Comparison of ENCODE assay signal across 12 cellular contexts in genomic region chr22:27798526-27799333, GRCh38. TPM values are rescaled to one million over a fixed set of nuclear protein-coding genes. Genes with fewer than 3 reads are reported as not detected.
DNase-seq lines count a peak whose midpoint lies in the region; ATAC-seq and TF ChIP-seq lines count a peak whose summit lies in the region.
"Had no signal": no experiment of that assay in that cellular context is flagged by ENCODE, and none has a peak within 500 bp of the region (broad histone marks: within the 10 kb centered on the region; RNA-seq: fewer than 3 reads in every experiment).

No MANE protein-coding gene starts in this region.

- no peaks in the 10 kb centered on the region for H3K27me3 ChIP-seq in mesenchymal stem cell (ENCODE audit: control insufficient read depth in 1 of 2, insufficient read depth in 1 of 2, low read length in 2 of 2)
- no peaks in the 10 kb centered on the region for H3K27me3 ChIP-seq in tibial artery
- H3K27me3 ChIP-seq: MG63 had no signal

- H2BK15ac ChIP-seq in mesenchymal stem cell (ENCODE audit: low read depth, poor library complexity, severe bottlenecking) = peak overlapping the region; percentile 41

- no peak overlapping the region for H2AK5ac ChIP-seq in mesenchymal stem cell (ENCODE audit: low read length, severe bottlenecking)

- H2BK5ac ChIP-seq in mesenchymal stem cell (ENCODE audit: low read depth, low read length, poor library complexity, severe bottlenecking) = peak overlapping the region; percentile 49

- no peaks in the 10 kb centered on the region for H3K9me3 ChIP-seq in mesenchymal stem cell (ENCODE audit: control insufficient read depth, low read length)
- H3K9me3 ChIP-seq in tibial artery = no peaks in the 10 kb centered on the region
- H3K9me3 ChIP-seq: MG63 had no signal

- H3K18ac ChIP-seq in mesenchymal stem cell (ENCODE audit: low read depth in 1 of 2, low read length in 2 of 2) = peak overlapping the region in 1 of 2 experiments; percentile 48

- no peak overlapping the region for H2BK12ac ChIP-seq in mesenchymal stem cell (ENCODE audit: low read length in 2 of 2)

- peaks cover 41% of the 10 kb centered on the region for H3K4me1 ChIP-seq in mesenchymal stem cell (ENCODE audit: control insufficient read depth, insufficient read depth, low read depth, low read length)
- peaks cover 0 to 72% (median 45%) of the 10 kb centered on the region in 4 donors for H3K4me1 ChIP-seq in tibial artery

- H3K36me3 ChIP-seq in mesenchymal stem cell (ENCODE audit: control insufficient read depth in 1 of 2, insufficient read depth in 2 of 2, low read depth in 1 of 2, low read length in 2 of 2) = peaks cover 0 to 36% of the 10 kb centered on the region in 2 experiments
- H3K36me3 ChIP-seq in tibial artery = no peaks in the 10 kb centered on the region
- H3K36me3 ChIP-seq: MG63 had no signal

- H3K27ac ChIP-seq in cingulate gyrus (ENCODE audit: low read depth, low read length) (peak overlapping the region; percentile 10), mesenchymal stem cell (ENCODE audit: low read length, poor library complexity, severe bottlenecking) (no peak overlapping the region), tibial artery (peak overlapping the region; percentile 92 to 94)
- H3K27ac ChIP-seq: SK-N-MC had no signal

- H3K4me3 ChIP-seq in mesenchymal stem cell (ENCODE audit: insufficient read depth in 1 of 2, low read depth in 1 of 2, low read length in 2 of 2) (peak overlapping the region; percentile 82 to 86), tibial artery (peak overlapping the region; percentile 75 to 86)
- H3K4me3 ChIP-seq: MG63 had no signal

- no peak for ATAC-seq in GM21619 (IDR thresholded peaks at IDR 0.05; ENCODE audit: unreplicated experiment)
- ATAC-seq: HCT116 had no signal

- H3K14ac ChIP-seq in mesenchymal stem cell (ENCODE audit: low read length in 2 of 2) = no peak overlapping the region

- intact Hi-C loops in tibial artery (cut with DNase I; ENCODE audit: low total_unique reads) = no loop called here

- peak overlapping the region in 1 of 2 experiments; percentile 14 for H3K23ac ChIP-seq in mesenchymal stem cell (ENCODE audit: low read length in 2 of 2)

- no peak for TF ChIP-seq POLR2A in erythroblast (IDR thresholded peaks at IDR 0.05; ENCODE audit: low read length)

- peak overlapping the region in 1 of 2 experiments; percentile 51 for H3K4ac ChIP-seq in mesenchymal stem cell (ENCODE audit: low read depth in 1 of 2, low read length in 2 of 2)

- H4K8ac ChIP-seq in mesenchymal stem cell (ENCODE audit: low read length) = no peak overlapping the region

- DNase-seq in NCI-H82 (lab: John Stamatoyannopoulos, UW) (peak; percentile 40), NCI-H82 treated with DMSO at 0.1 percent for 48 hours (lab: John Stamatoyannopoulos, UW; ENCODE audit: unreplicated experiment) (no peak), mesenchymal stem cell (peak; percentile 55), tibial artery (peak in 1 of 2 donors; percentile 74), LoVo (ENCODE audit: low spot score) (no peak), erythroblast (lab: John Stamatoyannopoulos, UW) (no peak)
- DNase-seq: MG63; stimulated activated CD4-positive, alpha-beta T cell treated with anti-CD3 and anti-CD28 coated beads, Interleukin-12 subunit alpha, Interleukin-12 subunit beta, amount 100 ng/mL, for 4 hours had no signal

- H3K4me2 ChIP-seq in mesenchymal stem cell (ENCODE audit: low read length, poor library complexity, severe bottlenecking) = peak overlapping the region; percentile 89

- peak overlapping the region; percentile 39 for H4K91ac ChIP-seq in mesenchymal stem cell (ENCODE audit: low read length)

- H3K79me1 ChIP-seq in mesenchymal stem cell (replicated peaks; ENCODE audit: low read length, poor library complexity, severe bottlenecking) = peaks cover 1% of the 10 kb centered on the region

- H2AFZ ChIP-seq in mesenchymal stem cell (ENCODE audit: low read depth, low read length) = no peak overlapping the region

- no peak overlapping the region for H3K9ac ChIP-seq in mesenchymal stem cell (ENCODE audit: low read length)

- 11% methylated on average over 74 of the region's 75 CpGs for WGBS in mesenchymal stem cell

- TF ChIP-seq CTCF in tibial artery (IDR thresholded peaks at IDR 0.05) = no peak

- H2BK120ac ChIP-seq in mesenchymal stem cell (ENCODE audit: low read depth, low read length) = no peak overlapping the region

RNA-seq across cellular contexts. Expression of gene MN1, which starts 2.8 kb away (rescaled TPM):
- 8.0 TPM for polyA plus RNA-seq in mesenchymal stem cell (2013, experiment 1 of 2)
- polyA plus RNA-seq in mesenchymal stem cell (2013, experiment 2 of 2) = 6.6 TPM

Comparison
In these comparisons a context has a peak if more than half of its experiments do, and no peak if none do; other contexts are left out.
1. DNase-seq: peak in NCI-H82 (single experiment) and mesenchymal stem cell (single experiment); none in NCI-H82 treated with DMSO at 0.1 percent for 48 hours (single experiment), LoVo (single experiment) and erythroblast (0 of 2).